ENCODE assay signal across 30 cellular contexts in the genomic region with DNA sequence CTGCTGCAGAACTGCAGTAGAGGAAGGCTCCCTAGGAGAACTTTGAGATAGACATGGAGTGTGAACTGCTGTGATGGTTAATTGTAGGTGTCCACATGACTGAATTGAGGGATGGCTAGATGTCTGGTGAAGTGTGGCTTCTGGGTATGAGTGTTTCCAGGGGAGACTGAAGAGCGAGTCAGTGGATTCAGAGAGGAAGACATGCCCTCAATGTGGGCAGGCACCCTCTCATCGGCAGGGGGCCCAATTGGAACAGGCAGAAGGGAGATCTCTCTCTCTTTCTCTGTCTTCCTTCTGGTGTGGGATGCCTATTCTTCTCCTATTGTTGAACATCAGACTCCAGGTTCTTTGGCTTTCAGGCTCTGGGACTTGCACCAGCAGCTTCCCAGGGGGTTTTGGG.
DNase-seq lines count a peak whose midpoint lies in the region; ATAC-seq and TF ChIP-seq lines count a peak whose summit lies in the region.
"Had no signal": no experiment of that assay in that cellular context is flagged by ENCODE, and none has a peak within 500 bp of the region (broad histone marks: within the 10 kb centered on the region; RNA-seq: fewer than 3 reads in every experiment).

No MANE protein-coding gene starts in this region.

- H3F3A ChIP-seq in OCI-LY1 (ENCODE audit: insufficient read depth, low read length), result no peaks in the 10 kb centered on the region

- H3K27me3 Mint-ChIP-seq in activated T-cell treated with anti-CD3 and anti-CD28 coated beads, Interleukin-2, amount 50 U/mL, for 72 hours (ENCODE audit: low read depth), result no peaks in the 10 kb centered on the region
- H3K27me3 Mint-ChIP-seq: activated naive CD8-positive, alpha-beta T cell; stimulated activated naive B cell treated with anti-CD40 and anti-IgM and Interleukin-4, amounts not matched to agents 10 μg/mL and 1 μg/mL and 100 μg/mL, for 72 hours had no signal

- no peaks in the 10 kb centered on the region for H3K27me3 ChIP-seq in OCI-LY1 (ENCODE audit: insufficient read depth, low read length)
- H3K27me3 ChIP-seq: ascending aorta, foreskin keratinocyte, heart left ventricle had no signal

- no peaks in the 10 kb centered on the region for H3K36me3 ChIP-seq in OCI-LY1 (ENCODE audit: insufficient read depth, low read length)
- H3K36me3 ChIP-seq: ascending aorta, heart left ventricle, lower lobe of right lung had no signal

- TF ChIP-seq CTCF in GM12873 (IDR thresholded peaks at IDR 0.05; ENCODE audit: insufficient read depth, low read depth, low read length, missing control alignments), result peak; percentile 14
- peak; percentile 27; the same call in 1 of the 2 replicates for TF ChIP-seq CTCF in OCI-LY1 (IDR thresholded peaks at IDR 0.05; ENCODE audit: low read length)

- H3K9ac ChIP-seq in OCI-LY1 (ENCODE audit: low read length), result no peak overlapping the region
- H3K9ac ChIP-seq: parathyroid adenoma had no signal

- DNase-seq in activated T-cell treated with anti-CD3 and anti-CD28 coated beads, Interleukin-2, amount 50 U/mL, for 72 hours, result peak; percentile 16
- DNase-seq in activated T-cell treated with anti-CD3 and anti-CD28 coated beads, Interleukin-2, amount 50 U/mL, for 48 hours, result no peak
- DNase-seq in kidney tubule cell (ENCODE audit: low spot score) (peak; percentile 9), HT-29 (ENCODE audit: low spot score) (no peak)
- DNase-seq: ACHN; activated CD8-positive, alpha-beta memory T cell treated with anti-CD3 and anti-CD28 coated beads for 24 hours; Caco-2; central memory CD4-positive, alpha-beta T cell; DMS79; endodermal cell; foreskin keratinocyte; GF-D8; heart left ventricle; lower lobe of right lung; NCI-H1092; NCI-H1694 treated with DMSO at 0.1 percent for 48 hours; NCI-H526; nephron progenitor cell; stimulated activated CD4-positive, alpha-beta T cell treated with anti-CD3 and anti-CD28 coated beads, Interleukin-4, amount 100 ng/mL, for 24 hours; stimulated activated naive B cell treated with anti-CD40 and anti-IgM and Interleukin-4, amounts not matched to agents 10 μg/mL and 1 μg/mL and 100 μg/mL, for 72 hours had no signal

- no peak overlapping the region for H3K27ac ChIP-seq in OCI-LY1 (ENCODE audit: low read depth, low read length, poor library complexity, severe bottlenecking)
- H3K27ac ChIP-seq: ascending aorta, foreskin keratinocyte, HL-60, lower lobe of right lung, parathyroid adenoma had no signal

- no peak overlapping the region for H3K4me3 ChIP-seq in OCI-LY1 (ENCODE audit: low read depth, low read length, poor library complexity, severe bottlenecking)
- H3K4me3 ChIP-seq: ascending aorta, heart left ventricle, lower lobe of right lung had no signal

- peaks cover 11% of the 10 kb centered on the region for H3K4me1 ChIP-seq in OCI-LY1 (ENCODE audit: insufficient read depth, low read length, severe bottlenecking)
- H3K4me1 ChIP-seq: ascending aorta, foreskin keratinocyte, lower lobe of right lung had no signal

- H3K9me3 ChIP-seq in OCI-LY1 (ENCODE audit: low read length), result no peaks in the 10 kb centered on the region
- H3K9me3 ChIP-seq: ascending aorta, Caco-2, heart left ventricle, lower lobe of right lung had no signal

- peaks cover 0 to 2% of the 10 kb centered on the region in 2 donors for H3K9me3 Mint-ChIP-seq in activated T-cell treated with anti-CD3 and anti-CD28 coated beads, Interleukin-2, amount 50 U/mL, for 72 hours
- H3K9me3 Mint-ChIP-seq: endodermal cell; nephron progenitor cell; stimulated activated naive B cell treated with anti-CD40 and anti-IgM and Interleukin-4, amounts not matched to agents 10 μg/mL and 1 μg/mL and 100 μg/mL, for 72 hours; WTC11 had no signal

- no peaks in the 10 kb centered on the region for H3K79me2 ChIP-seq in OCI-LY1 (ENCODE audit: insufficient read depth, low read length)
- H3K79me2 ChIP-seq: parathyroid adenoma had no signal

- H4K20me1 ChIP-seq in OCI-LY1 (ENCODE audit: insufficient read depth, low read length), result no peaks in the 10 kb centered on the region

- no peak overlapping the region for H2AFZ ChIP-seq in OCI-LY1 (ENCODE audit: low read length)
- H2AFZ ChIP-seq: parathyroid adenoma had no signal

- peak; percentile 73 to 75 for ATAC-seq in activated T-cell treated with anti-CD3 and anti-CD28 coated beads, Interleukin-2, amount 50 U/mL, for 72 hours (replicated peaks in 1 of 2)
- ATAC-seq in GM21381 (IDR thresholded peaks at IDR 0.05; ENCODE audit: unreplicated experiment) (no peak), HG02970 (IDR thresholded peaks at IDR 0.05; ENCODE audit: low FRiP score, unreplicated experiment) (no peak)
- ATAC-seq: esophagus mucosa; foreskin keratinocyte; lower lobe of right lung; stimulated activated naive B cell treated with anti-CD40 and anti-IgM and Interleukin-4, amounts not matched to agents 10 μg/mL and 1 μg/mL and 100 μg/mL, for 72 hours; WTC11 had no signal

- H3K9me2 ChIP-seq in OCI-LY1 (ENCODE audit: low read depth, low read length), result no peaks in the 10 kb centered on the region

- peaks cover 45% of the 10 kb centered on the region for H3K4me1 Mint-ChIP-seq in activated T-cell treated with anti-CD3 and anti-CD28 coated beads, Interleukin-2, amount 50 U/mL, for 72 hours (ENCODE audit: low read depth)
- H3K4me1 Mint-ChIP-seq: endodermal cell had no signal

- no peak overlapping the region for H3K27ac Mint-ChIP-seq in activated T-cell treated with anti-CD3 and anti-CD28 coated beads, Interleukin-2, amount 50 U/mL, for 72 hours
- H3K27ac Mint-ChIP-seq: activated naive CD8-positive, alpha-beta T cell; endodermal cell; nephron progenitor cell; stimulated activated naive B cell treated with anti-CD40 and anti-IgM and Interleukin-4, amounts not matched to agents 10 μg/mL and 1 μg/mL and 100 μg/mL, for 72 hours had no signal

- H3K4me3 Mint-ChIP-seq in activated T-cell treated with anti-CD3 and anti-CD28 coated beads, Interleukin-2, amount 50 U/mL, for 72 hours, result no peak overlapping the region
- H3K4me3 Mint-ChIP-seq: activated naive CD8-positive, alpha-beta T cell; endodermal cell; stimulated activated naive B cell treated with anti-CD40 and anti-IgM and Interleukin-4, amounts not matched to agents 10 μg/mL and 1 μg/mL and 100 μg/mL, for 72 hours; WTC11 had no signal

- H3K36me3 Mint-ChIP-seq in activated T-cell treated with anti-CD3 and anti-CD28 coated beads, Interleukin-2, amount 50 U/mL, for 72 hours (ENCODE audit: insufficient read depth in 2 of 2), result peaks cover 0 to 1% of the 10 kb centered on the region in 2 donors
- H3K36me3 Mint-ChIP-seq: activated naive CD8-positive, alpha-beta T cell; stimulated activated naive B cell treated with anti-CD40 and anti-IgM and Interleukin-4, amounts not matched to agents 10 μg/mL and 1 μg/mL and 100 μg/mL, for 72 hours; WTC11 had no signal

- no peak overlapping the region for H3K4me2 ChIP-seq in OCI-LY1 (ENCODE audit: low read length)

Comparison
In these comparisons a context has a peak if more than half of its experiments do, and no peak if none do; other contexts are left out.
1. DNase-seq: peak in activated T-cell treated with anti-CD3 and anti-CD28 coated beads, Interleukin-2, amount 50 U/mL, for 72 hours (2 of 2) and kidney tubule cell (single experiment); none in activated T-cell treated with anti-CD3 and anti-CD28 coated beads, Interleukin-2, amount 50 U/mL, for 48 hours (0 of 2) and HT-29 (single experiment).
2. ATAC-seq: peak in activated T-cell treated with anti-CD3 and anti-CD28 coated beads, Interleukin-2, amount 50 U/mL, for 72 hours (2 of 2); none in GM21381 (single experiment) and HG02970 (single experiment).